ENCODE assay signal across 8 cellular contexts in genomic region chr12:124567035-124567672, GRCh38. TPM values are rescaled to one million over a fixed set of nuclear protein-coding genes. Genes with fewer than 3 reads are reported as not detected.
A peak's percentile ranks its signal among the peaks of the same experiment; 100 is the strongest.
DNase-seq lines count a peak whose midpoint lies in the region; ATAC-seq and TF ChIP-seq lines count a peak whose summit lies in the region.

TSS of gene NCOR2 (minus strand) at chr12:124567612. CDS start at chr12:124495251, 72,361 bp downstream.

- peak within 1 kb of the TSS; percentile 91 for H3K27ac ChIP-seq in substantia nigra (ENCODE audit: low read depth, low read length, poor library complexity, severe bottlenecking)

- peak within 1 kb of the TSS; percentile 86 to 97 (median 92) for H3K4me3 Mint-ChIP-seq in naive thymus-derived CD8-positive, alpha-beta T cell

- no peaks in the 10 kb centered on the region for H3K36me3 Mint-ChIP-seq in naive thymus-derived CD8-positive, alpha-beta T cell

- ATAC-seq in GM21737 (IDR thresholded peaks at IDR 0.05; ENCODE audit: unreplicated experiment) = peak; percentile 19
- peak; percentile 46 to 54 for ATAC-seq in naive thymus-derived CD8-positive, alpha-beta T cell

- H3K27ac Mint-ChIP-seq in naive thymus-derived CD8-positive, alpha-beta T cell = peak within 1 kb of the TSS; percentile 72 to 95 (median 92)

- no peaks in the 10 kb centered on the region for H3K9me3 Mint-ChIP-seq in naive thymus-derived CD8-positive, alpha-beta T cell

- no peaks in the 10 kb centered on the region for H3K27me3 Mint-ChIP-seq in naive thymus-derived CD8-positive, alpha-beta T cell

- POLR2A ChIA-PET in naive thymus-derived CD8-positive, alpha-beta T cell (lab: Charles Lee) = interaction anchor here (0.8 to 1.7 kb wide), 5 partner anchors 12 to 111 kb away, joined by 3 to 9 read pairs (median 4); no protein-coding TSS in a partner anchor

- no peak for TF ChIP-seq CTCF in epithelial cell of esophagus (IDR thresholded peaks at IDR 0.05; ENCODE audit: insufficient read depth, low read depth, low read length, missing control alignments)

- H3K4me1 Mint-ChIP-seq in naive thymus-derived CD8-positive, alpha-beta T cell = peaks cover 7 to 49% (median 37%) of the 10 kb centered on the region in 4 donors

- DNase-seq in EL (peak; percentile 42), M059J (ENCODE audit: low read depth) (peak; percentile 34), epithelial cell of esophagus (ENCODE audit: low read depth) (peak; percentile 29), substantia nigra (lab: John Stamatoyannopoulos, UW) (peak in 7 of 49 donors; percentile 39 to 76 (median 47)), AG08395 (ENCODE audit: low spot score) (no peak)
- DNase-seq in activated CD8-positive, alpha-beta memory T cell treated with anti-CD3 and anti-CD28 coated beads for 48 hours (ENCODE audit: low read depth in 2 of 3, low spot score in 2 of 3) = peak in 2 of 3 experiments; percentile 32 to 52
- DNase-seq in naive thymus-derived CD8-positive, alpha-beta T cell = peak in 9 of 10 donors; percentile 36 to 73 (median 61)

- H3K4me3 ChIP-seq in epithelial cell of esophagus (ENCODE audit: low read length) = peak within 1 kb of the TSS; percentile 69

RNA-seq across cellular contexts. Expression of gene NCOR2, which starts in this region (rescaled TPM):
- 16.5 and 54.8 TPM in 2 replicates for total RNA-seq in M059J (2014; rRNA removed; shearing (Covaris generic))
- total RNA-seq in naive thymus-derived CD8-positive, alpha-beta T cell = 10 to 100 TPM; 86.3 to 86.7 TPM
- polyA plus RNA-seq in naive thymus-derived CD8-positive, alpha-beta T cell = 10 to 100 TPM in 1 of 3 donors, 1 to 10 TPM in 2; 2.3 to 18.7 (median 3.5) TPM
